Comparison of ENCODE assay signal across 19 cellular contexts in the genomic region with DNA sequence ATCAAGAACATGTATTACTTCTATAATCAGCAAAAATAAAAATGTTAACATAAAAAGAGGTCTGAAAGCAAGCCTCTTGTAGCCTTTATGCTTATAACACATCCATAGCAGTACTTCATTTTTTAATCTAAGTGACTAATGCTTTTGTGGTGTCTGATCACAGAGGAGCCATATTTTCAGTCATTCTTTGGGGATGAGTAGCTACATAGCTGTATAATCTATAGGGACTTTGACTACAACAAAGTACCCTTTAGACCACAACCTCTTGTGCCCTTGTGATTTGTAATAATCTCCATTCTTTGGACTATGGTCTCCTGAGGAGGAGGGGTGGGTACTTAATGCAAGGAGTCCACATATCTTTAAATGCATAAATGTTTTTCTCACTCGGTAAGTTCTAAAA. TPM values are rescaled to one million over a fixed set of nuclear protein-coding genes. Genes with fewer than 3 reads are reported as not detected.
A peak's percentile ranks its signal among the peaks of the same experiment; 100 is the strongest.
DNase-seq lines count a peak whose midpoint lies in the region; ATAC-seq and TF ChIP-seq lines count a peak whose summit lies in the region.
"Had no signal": no experiment of that assay in that cellular context is flagged by ENCODE, and none has a peak within 500 bp of the region (broad histone marks: within the 10 kb centered on the region; RNA-seq: fewer than 3 reads in every experiment).

No MANE protein-coding gene starts in this region.

- DNase-seq in AG04449 (ENCODE audit: low read depth, low spot score) = peak; percentile 50
- DNase-seq in HFF-Myc (ENCODE audit: extremely low read depth, low read depth) = peak; percentile 4
- peak; percentile 73 for DNase-seq in amniotic epithelial cell (ENCODE audit: low read depth)
- peak; percentile 18 to 30 for DNase-seq in foreskin keratinocyte
- no peak for DNase-seq in GM10266 (ENCODE audit: extremely low spot score)
- no peak for DNase-seq in uterus
- DNase-seq in NOMO-1 treated with dmso at 0.1 percent for 144 hours (lab: John Stamatoyannopoulos, UW; ENCODE audit: unreplicated experiment) = no peak
- DNase-seq in NCI-H2081 (lab: John Stamatoyannopoulos, UW) = no peak
- DNase-seq: activated CD4-positive, alpha-beta memory T cell treated with anti-CD3 and anti-CD28 coated beads, Interleukin-2, amount 10 ng/mL, durations not matched to agents 7 days and 5 days; AML-193; DMS 273 treated with DMSO at 0.1 percent for 48 hours; effector CD8-positive, alpha-beta T cell; immature natural killer cell; KBM-7; NCI-H1105 treated with DMSO at 0.1 percent for 48 hours; NCI-H345; right cardiac atrium; stimulated activated CD4-positive, alpha-beta T cell treated with anti-CD3 and anti-CD28 coated beads, Interleukin-4, amount 100 ng/mL, for 24 hours had no signal

- peak; percentile 88 for ATAC-seq in foreskin keratinocyte
- ATAC-seq: right cardiac atrium had no signal

- H3K9me3 ChIP-seq in uterus = no peaks in the 10 kb centered on the region
- H3K9me3 ChIP-seq: ascending aorta had no signal

- TF ChIP-seq POLR2A in uterus (IDR thresholded peaks at IDR 0.05) = no peak

- no peaks in the 10 kb centered on the region for H3K36me3 ChIP-seq in uterus
- H3K36me3 ChIP-seq: ascending aorta had no signal

- no peak for TF ChIP-seq CTCF in AG04449 (IDR thresholded peaks at IDR 0.05; ENCODE audit: insufficient read depth, low read length, missing control alignments)
- no peak for TF ChIP-seq CTCF in HFF-Myc (IDR thresholded peaks at IDR 0.05; ENCODE audit: low read depth, low read length, missing control alignments)
- no peak for TF ChIP-seq CTCF in foreskin keratinocyte (conservative IDR thresholded peaks at IDR 0.05)
- TF ChIP-seq CTCF in GM10266 (IDR thresholded peaks at IDR 0.05; ENCODE audit: control insufficient read depth, insufficient read depth, low read depth, missing control alignments) = no peak
- TF ChIP-seq CTCF in uterus (IDR thresholded peaks at IDR 0.05) = no peak

- no peaks in the 10 kb centered on the region for H3K27me3 ChIP-seq in foreskin keratinocyte
- H3K27me3 ChIP-seq in uterus = no peaks in the 10 kb centered on the region
- H3K27me3 ChIP-seq: ascending aorta had no signal

- intact Hi-C loops in uterus (cut with DNase I; ENCODE audit: low total_unique reads) = no loop called here

- POLR2A ChIA-PET in AG04449 (lab: Yijun Ruan, JAX) = interaction anchor here (1.2 kb wide), 1 partner anchor 9 kb away, joined by 5 read pairs; no protein-coding TSS in a partner anchor

- no peak overlapping the region for H3K27ac ChIP-seq in foreskin keratinocyte
- H3K27ac ChIP-seq in uterus = no peak overlapping the region
- H3K27ac ChIP-seq: ascending aorta had no signal

- no peak overlapping the region for H3K4me3 ChIP-seq in AG04449 (ENCODE audit: low read depth, low read length)
- no peak overlapping the region for H3K4me3 ChIP-seq in HFF-Myc (replicated peaks; ENCODE audit: low read depth, low read length)
- H3K4me3 ChIP-seq in uterus = no peak overlapping the region
- H3K4me3 ChIP-seq: ascending aorta had no signal

- CTCF ChIA-PET in AG04449 (lab: Yijun Ruan, JAX) = interaction anchor here (0.6 to 1.1 kb wide), 4 partner anchors 15 to 558 kb away, joined by 3 read pairs; no protein-coding TSS in a partner anchor

- H3K4me1 ChIP-seq in foreskin keratinocyte (no peaks in the 10 kb centered on the region), uterus (no peaks in the 10 kb centered on the region)
- H3K4me1 ChIP-seq: ascending aorta had no signal

RNA-seq across cellular contexts. Expression of gene DRP2, which starts 9.6 kb away (rescaled TPM):
- total RNA-seq in foreskin keratinocyte (0.14 and 0.18 TPM in 2 replicates), uterus (1 to 10 TPM in 1 of 4 donors, under 1 TPM in 2, not detected in 1; 0.29 to 4.7 (median 0.58) TPM)
- polyA plus RNA-seq in foreskin keratinocyte = 0.04 and 0.09 TPM in 2 replicates

Comparison
In these comparisons a context has a peak if more than half of its experiments do, and no peak if none do; other contexts are left out.
1. DNase-seq: peak in AG04449 (single experiment), HFF-Myc (single experiment), amniotic epithelial cell (single experiment) and foreskin keratinocyte (2 of 2); none in GM10266 (single experiment), uterus (0 of 2), NOMO-1 treated with dmso at 0.1 percent for 144 hours (single experiment) and NCI-H2081 (0 of 2).